1 cellular context compared by ENCODE assay signal in genomic region chr16:26464576-26465266, GRCh38.
TF ChIP-seq lines count a peak whose summit lies in the region.

No MANE protein-coding gene starts in this region.

TF ChIP-seq in WTC11, 78 proteins besides CTCF, POLR2A, EP300 and RAD21:
- TF ChIP-seq HMGXB4 (CRISPR knock-in tag; IDR thresholded peaks at IDR 0.05) = no peak
- TF ChIP-seq TP53 (CRISPR knock-in tag; IDR thresholded peaks at IDR 0.05) = no peak
- TF ChIP-seq TEAD4 (CRISPR knock-in tag; IDR thresholded peaks at IDR 0.05) = no peak
- no peak for TF ChIP-seq JUN (CRISPR knock-in tag; IDR thresholded peaks at IDR 0.05)
- no peak for TF ChIP-seq HMGA2 (CRISPR knock-in tag; IDR thresholded peaks at IDR 0.05)
- no peak for TF ChIP-seq ETV6 (CRISPR knock-in tag; IDR thresholded peaks at IDR 0.05)
